Comparison of ENCODE assay signal across 1 cellular context in genomic region chrX:45309801-45310200, GRCh38.
A peak's percentile ranks its signal among the peaks of the same experiment; 100 is the strongest.
TF ChIP-seq lines count a peak whose summit lies in the region.

No MANE protein-coding gene starts in this region.

TF ChIP-seq in A549, 52 proteins besides CTCF, POLR2A, EP300 and RAD21:
- TF ChIP-seq ELK1 (IDR thresholded peaks at IDR 0.05; ENCODE audit: low read depth, low read length): no peak
- no peak for TF ChIP-seq PHF8 (IDR thresholded peaks at IDR 0.05; ENCODE audit: borderline replicate concordance, low read depth)
- TF ChIP-seq MAFK (IDR thresholded peaks at IDR 0.05; ENCODE audit: partially characterized antibody): peak; percentile 46
- no peak for TF ChIP-seq FOSB (CRISPR knock-in tag; IDR thresholded peaks at IDR 0.05)
